27 cellular contexts compared by ENCODE assay signal in genomic region chr2:34950797-34951196, GRCh38.
"Had no signal": no experiment of that assay in that cellular context is flagged by ENCODE, and none has a peak within 500 bp of the region (broad histone marks: within the 10 kb centered on the region; RNA-seq: fewer than 3 reads in every experiment).

No MANE protein-coding gene starts in this region.

- H3K36me3 ChIP-seq: stomach, suprapubic skin, thoracic aorta, thyroid gland, tibial artery, tibial nerve, transverse colon, upper lobe of left lung, upper lobe of right lung, uterus, vagina had no signal

- H3K27ac ChIP-seq: stomach, suprapubic skin, testis, thoracic aorta, thyroid gland, tibial artery, tibial nerve, transverse colon, upper lobe of left lung, upper lobe of right lung, uterus, vagina had no signal

- ATAC-seq: stimulated activated effector memory CD8-positive, alpha-beta T cell treated with anti-CD3 and anti-CD28 coated beads, Interleukin-12 subunit alpha, Interleukin-12 subunit beta, amount 100 ng/mL, for 72 hours; stimulated activated memory B cell treated with anti-CD40 and anti-IgM and Interleukin-4, amounts not matched to agents 10 μg/mL and 1 μg/mL and 100 μg/mL, for 72 hours; stimulated activated naive B cell treated with anti-CD40 and anti-IgM and Interleukin-4, amounts not matched to agents 10 μg/mL and 1 μg/mL and 100 μg/mL, for 72 hours; stimulated activated naive CD8-positive, alpha-beta T cell treated with anti-CD3 and anti-CD28 coated beads, Interleukin-15, amount 100 ng/mL, for 72 hours; stimulated activated naive CD8-positive, alpha-beta T cell treated with anti-CD3 and anti-CD28 coated beads, Interleukin-15, Interleukin-2, amounts not matched to agents 100 U/mL and 50 U/mL, for 24 hours; upper lobe of right lung had no signal

- FAIRE-seq: urothelium cell line had no signal

- H3K27me3 ChIP-seq: stomach, suprapubic skin, testis, thyroid gland, tibial artery, tibial nerve, transverse colon, upper lobe of left lung, upper lobe of right lung, uterus, vagina had no signal

- H3K9me3 ChIP-seq: suprapubic skin, testis, thoracic aorta, thyroid gland, upper lobe of right lung, uterus, vagina had no signal

- DNase-seq: stimulated activated CD4-positive, alpha-beta T cell treated with anti-CD3 and anti-CD28 coated beads, Interleukin-2, amount 100 ng/mL, for 48 hours; stimulated activated CD4-positive, alpha-beta T cell treated with anti-CD3 and anti-CD28 coated beads, Interleukin-4, amount 100 ng/mL, for 1 hour; stimulated activated CD4-positive, alpha-beta T cell treated with anti-CD3 and anti-CD28 coated beads, Interleukin-4, amount 100 ng/mL, for 24 hours; stimulated activated CD4-positive, alpha-beta T cell treated with anti-CD3 and anti-CD28 coated beads, Interleukin-4, amount 100 ng/mL, for 4 hours; stimulated activated CD8-positive, alpha-beta memory T cell treated with anti-CD3 and anti-CD28 coated beads, Interleukin-4, amount 100 ng/mL, for 48 hours; stimulated activated naive B cell treated with anti-CD40 and anti-IgM and Interleukin-4, amounts not matched to agents 10 μg/mL and 1 μg/mL and 100 μg/mL, for 72 hours; stimulated activated naive CD4-positive, alpha-beta T cell; stimulated activated naive CD4-positive, alpha-beta T cell treated with Interleukin-2 at 50 U/mL for 16 hours; stimulated activated naive CD8-positive, alpha-beta T cell treated with anti-CD3 and anti-CD28 coated beads, Interleukin-15, amount 100 ng/mL, for 72 hours; stimulated activated naive CD8-positive, alpha-beta T cell treated with anti-CD3 and anti-CD28 coated beads, Interleukin-15, Interleukin-2, amounts not matched to agents 100 U/mL and 50 U/mL, for 24 hours; stomach; substantia nigra; testis; thyroid gland; tibial artery; transverse colon; trophoblast cell; upper lobe of left lung; upper lobe of right lung; uterus had no signal

- H3K4me3 ChIP-seq: stomach, suprapubic skin, testis, thoracic aorta, thyroid gland, tibial artery, tibial nerve, transverse colon, upper lobe of left lung, upper lobe of right lung, uterus, vagina had no signal

- H3K4me1 ChIP-seq: stomach, suprapubic skin, testis, thyroid gland, tibial artery, tibial nerve, transverse colon, upper lobe of left lung, upper lobe of right lung, uterus, vagina had no signal
